In genomic region chr16:63943568-63943967, GRCh38 we compare ENCODE assay signal across 28 cellular contexts.
"Had no signal": no experiment of that assay in that cellular context is flagged by ENCODE, and none has a peak within 500 bp of the region (broad histone marks: within the 10 kb centered on the region; RNA-seq: fewer than 3 reads in every experiment).

No MANE protein-coding gene starts in this region.

- H3K36me3 Mint-ChIP-seq: stimulated activated effector memory CD8-positive, alpha-beta T cell treated with anti-CD3 and anti-CD28 coated beads, Interleukin-12 subunit alpha, Interleukin-12 subunit beta, amount 100 ng/mL, for 72 hours; stimulated activated naive B cell treated with anti-CD40 and anti-IgM and Interleukin-4, amounts not matched to agents 10 μg/mL and 1 μg/mL and 100 μg/mL, for 72 hours had no signal

- H3K4me1 Mint-ChIP-seq: natural killer cell; nephron; neural crest cell; stimulated activated effector memory CD8-positive, alpha-beta T cell treated with anti-CD3 and anti-CD28 coated beads, Interleukin-12 subunit alpha, Interleukin-12 subunit beta, amount 100 ng/mL, for 72 hours; stimulated activated naive B cell treated with anti-CD40 and anti-IgM and Interleukin-4, amounts not matched to agents 10 μg/mL and 1 μg/mL and 100 μg/mL, for 72 hours had no signal

- H3K27me3 Mint-ChIP-seq: progenitor cell of endocrine pancreas; stimulated activated naive B cell treated with anti-CD40 and anti-IgM and Interleukin-4, amounts not matched to agents 10 μg/mL and 1 μg/mL and 100 μg/mL, for 72 hours; stimulated activated naive CD8-positive, alpha-beta T cell treated with anti-CD3 and anti-CD28 coated beads, Interleukin-15, Interleukin-2, amounts not matched to agents 100 ng/mL and 50 ng/mL, for 24 hours had no signal

- H3K27me3 ChIP-seq: ovary, right lobe of liver, sigmoid colon, stomach, thyroid gland, tibial nerve, upper lobe of left lung, vagina had no signal

- H3K27ac Mint-ChIP-seq: natural killer cell; nephron; progenitor cell of endocrine pancreas; stimulated activated effector memory CD8-positive, alpha-beta T cell treated with anti-CD3 and anti-CD28 coated beads, Interleukin-12 subunit alpha, Interleukin-12 subunit beta, amount 100 ng/mL, for 72 hours; stimulated activated naive B cell treated with anti-CD40 and anti-IgM and Interleukin-4, amounts not matched to agents 10 μg/mL and 1 μg/mL and 100 μg/mL, for 72 hours; stimulated activated naive CD8-positive, alpha-beta T cell treated with anti-CD3 and anti-CD28 coated beads, Interleukin-15, Interleukin-2, amounts not matched to agents 100 ng/mL and 50 ng/mL, for 24 hours had no signal

- H3K36me3 ChIP-seq: ovary, right lobe of liver, sigmoid colon, stomach, thoracic aorta, thyroid gland, tibial nerve, upper lobe of left lung, vagina had no signal

- H3K4me1 ChIP-seq: parathyroid adenoma, psoas muscle, right lobe of liver, sigmoid colon, stomach, thyroid gland, tibial nerve, upper lobe of left lung, vagina had no signal

- H3K4me3 ChIP-seq: ovary, psoas muscle, right lobe of liver, sigmoid colon, stomach, thoracic aorta, thyroid gland, tibial nerve, upper lobe of left lung, vagina had no signal

- H3K4me3 Mint-ChIP-seq: natural killer cell; nephron; neural crest cell; stimulated activated effector memory CD8-positive, alpha-beta T cell treated with anti-CD3 and anti-CD28 coated beads, Interleukin-12 subunit alpha, Interleukin-12 subunit beta, amount 100 ng/mL, for 72 hours; stimulated activated naive B cell treated with anti-CD40 and anti-IgM and Interleukin-4, amounts not matched to agents 10 μg/mL and 1 μg/mL and 100 μg/mL, for 72 hours; stimulated activated naive CD8-positive, alpha-beta T cell treated with anti-CD3 and anti-CD28 coated beads, Interleukin-15, Interleukin-2, amounts not matched to agents 100 ng/mL and 50 ng/mL, for 24 hours had no signal

- H3K27ac ChIP-seq: ovary, parathyroid adenoma, psoas muscle, right lobe of liver, sigmoid colon, stomach, thoracic aorta, thyroid gland, tibial nerve, upper lobe of left lung, vagina had no signal

- H2AFZ ChIP-seq: parathyroid adenoma had no signal

- H3K9me3 ChIP-seq: ovary, psoas muscle, right lobe of liver, sigmoid colon, stomach, thoracic aorta, thyroid gland, tibial nerve, upper lobe of left lung, vagina had no signal

- H3K79me2 ChIP-seq: parathyroid adenoma had no signal

- ATAC-seq: natural killer cell; right cardiac atrium; right lobe of liver; stimulated activated effector memory CD8-positive, alpha-beta T cell treated with anti-CD3 and anti-CD28 coated beads, Interleukin-12 subunit alpha, Interleukin-12 subunit beta, amount 100 ng/mL, for 72 hours; stimulated activated naive B cell treated with anti-CD40 and anti-IgM and Interleukin-4, amounts not matched to agents 10 μg/mL and 1 μg/mL and 100 μg/mL, for 72 hours had no signal

- H3K9ac ChIP-seq: parathyroid adenoma had no signal

- H3K9me3 Mint-ChIP-seq: neural crest cell had no signal

- DNase-seq: natural killer cell; occipital lobe; ovary; posterior cingulate gyrus; psoas muscle; right cardiac atrium; right lobe of liver; sigmoid colon; small intestine; stimulated activated CD4-positive, alpha-beta T cell treated with anti-CD3 and anti-CD28 coated beads, Interleukin-15, amount 100 ng/mL, for 24 hours; stimulated activated CD4-positive, alpha-beta T cell treated with anti-CD3 and anti-CD28 coated beads, Interleukin-2, amount 100 ng/mL, for 24 hours; stimulated activated CD4-positive, alpha-beta T cell treated with anti-CD3 and anti-CD28 coated beads, Interleukin-2, amount 100 ng/mL, for 48 hours; stimulated activated CD4-positive, alpha-beta T cell treated with anti-CD3 and anti-CD28 coated beads, Interleukin-4, amount 100 ng/mL, for 24 hours; stimulated activated naive B cell treated with anti-CD40 and anti-IgM and Interleukin-4, amounts not matched to agents 10 μg/mL and 1 μg/mL and 100 μg/mL, for 72 hours; stimulated activated naive CD4-positive, alpha-beta T cell treated with Interleukin-2 at 50 U/mL for 16 hours; stomach; thyroid gland; trophoblast cell; upper lobe of left lung had no signal
